In genomic region chr10:16521311-16522016, GRCh38 we compare ENCODE assay signal across 8 cellular contexts. TPM values are rescaled to one million over a fixed set of nuclear protein-coding genes. Genes with fewer than 3 reads are reported as not detected.
DNase-seq lines count a peak whose midpoint lies in the region; ATAC-seq and FAIRE-seq lines count a peak whose summit lies in the region.

Gene C1QL3 (minus strand): TSS chr10:16521879. CDS start chr10:16521065, 814 bp downstream.

- FAIRE-seq in small intestine (lab: Jason Lieb, UNC) = no peak

- H3K27ac ChIP-seq in small intestine (ENCODE audit: low read depth in 1 of 2, low read length in 1 of 2) = no peak within 1 kb of the TSS

- 2 to 3% (median 2%) methylated on average over 59 to 68 of the region's 68 CpGs for WGBS in small intestine, 3 donors

- H3K4me1 Mint-ChIP-seq in IgD-negative memory B cell = peaks cover 10 to 16% (median 11%) of the 10 kb centered on the region in 3 donors

- H3K4me3 ChIP-seq in adipocyte (ENCODE audit: low read length) = peak within 1 kb of the TSS; percentile 71
- H3K4me3 ChIP-seq in iPS-15b (ENCODE audit: low read depth, low read length) = peak within 1 kb of the TSS; percentile 79
- H3K4me3 ChIP-seq in small intestine (ENCODE audit: low read depth in 1 of 2, low read length in 2 of 2) = peak within 1 kb of the TSS in 1 of 2 donors; percentile 43

- H3K4me1 ChIP-seq in adipocyte (ENCODE audit: control insufficient read depth, insufficient read depth, low read length) (peaks cover 5% of the 10 kb centered on the region), iPS-15b (ENCODE audit: control insufficient read depth, insufficient read depth, low read length) (peaks cover 7% of the 10 kb centered on the region), small intestine (ENCODE audit: control insufficient read depth in 2 of 2, insufficient read depth in 1 of 2, low read depth in 1 of 2, low read length in 1 of 2) (peaks cover 0 to 6% of the 10 kb centered on the region in 2 donors)

- peak within 1 kb of the TSS; percentile 62 to 93 (median 83) for H3K4me3 Mint-ChIP-seq in IgD-negative memory B cell

- ATAC-seq in GM21360 (IDR thresholded peaks at IDR 0.05; ENCODE audit: unreplicated experiment) (peak; percentile 41), HG03565 (IDR thresholded peaks at IDR 0.05; ENCODE audit: unreplicated experiment) (no peak)

- H3K36me3 ChIP-seq in adipocyte (ENCODE audit: control insufficient read depth, insufficient read depth, low read length, severe bottlenecking) (no peaks in the 10 kb centered on the region), iPS-15b (ENCODE audit: control insufficient read depth, insufficient read depth, low read length) (no peaks in the 10 kb centered on the region), small intestine (ENCODE audit: control insufficient read depth in 2 of 2, insufficient read depth in 2 of 2, low read length in 2 of 2) (no peaks in the 10 kb centered on the region)

- H3K9me3 Mint-ChIP-seq in IgD-negative memory B cell = peaks cover 0 to 2% (median 0%) of the 10 kb centered on the region in 3 donors

- peaks cover 30% of the 10 kb centered on the region for H3K27me3 Mint-ChIP-seq in IgD-negative memory B cell

- H3K9me3 ChIP-seq in adipocyte (ENCODE audit: control insufficient read depth, low read length) (no peaks in the 10 kb centered on the region), iPS-15b (ENCODE audit: control insufficient read depth, insufficient read depth, low read length) (no peaks in the 10 kb centered on the region), small intestine (ENCODE audit: control insufficient read depth, low read depth) (no peaks in the 10 kb centered on the region)

- peaks cover 3% of the 10 kb centered on the region for H3K36me3 Mint-ChIP-seq in IgD-negative memory B cell

- DNase-seq in DMS114 treated with DMSO at 0.1 percent for 48 hours (lab: John Stamatoyannopoulos, UW; ENCODE audit: unreplicated experiment) = peak; percentile 41
- DNase-seq in adipocyte (ENCODE audit: low read depth) = peak; percentile 48
- peak; percentile 14 for DNase-seq in small intestine
- no peak for DNase-seq in HPDE6-E6E7 (ENCODE audit: extremely low spot score)

- H3K27me3 ChIP-seq in adipocyte (replicated peaks; ENCODE audit: control insufficient read depth, insufficient read depth, low read length) (peaks cover 20% of the 10 kb centered on the region), iPS-15b (ENCODE audit: control insufficient read depth, insufficient read depth, low read length) (peaks cover 47% of the 10 kb centered on the region), small intestine (ENCODE audit: control insufficient read depth in 2 of 2, insufficient read depth in 2 of 2, low read length in 2 of 2) (peaks cover 12 to 13% of the 10 kb centered on the region in 2 donors)

- no peak within 1 kb of the TSS for H3K9ac ChIP-seq in adipocyte (ENCODE audit: low read length)
- no peak within 1 kb of the TSS for H3K9ac ChIP-seq in iPS-15b (ENCODE audit: low read depth, low read length)

- H3K27ac Mint-ChIP-seq in IgD-negative memory B cell = no peak within 1 kb of the TSS

RNA-seq across cellular contexts. Expression of gene C1QL3, which starts in this region (rescaled TPM):
- polyA plus RNA-seq in IgD-negative memory B cell (0.21 TPM), small intestine (under 1 TPM in 1 of 3 donors, not detected in 2; 0.07 TPM)

Comparison
In these comparisons a context has a peak if more than half of its experiments do, and no peak if none do; other contexts are left out.
1. Peak in DNase-seq in small intestine; RNA of the gene not detected or under 1 TPM.